ENCODE assay signal across 22 cellular contexts in the genomic region with DNA sequence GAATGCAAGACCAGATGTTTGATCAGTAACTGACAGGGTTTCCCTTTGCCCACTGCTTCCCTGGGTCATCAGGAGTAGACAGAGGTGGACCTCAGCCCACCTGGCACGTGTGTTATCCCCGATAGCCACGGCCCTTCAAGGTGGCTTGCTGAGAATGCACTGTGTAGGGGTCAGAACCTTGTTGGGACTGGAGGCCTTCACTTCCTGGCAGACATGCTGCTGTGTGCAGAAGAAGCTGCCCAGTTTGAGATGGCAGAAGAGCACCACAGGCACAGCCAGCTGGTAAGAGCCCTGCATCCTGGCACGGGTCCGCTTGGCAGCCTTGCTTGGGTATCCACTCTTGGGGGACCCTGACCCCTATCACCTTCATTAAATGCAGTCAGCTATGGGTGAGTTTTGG.
"Had no signal": no experiment of that assay in that cellular context is flagged by ENCODE, and none has a peak within 500 bp of the region (broad histone marks: within the 10 kb centered on the region; RNA-seq: fewer than 3 reads in every experiment).

No MANE protein-coding gene starts in this region.

- H3K4me1 ChIP-seq: adrenal gland, upper lobe of right lung had no signal

- H3K27me3 Mint-ChIP-seq: activated B cell treated with CpG ODN at 0.5 μM for 24 hours; activated naive CD8-positive, alpha-beta T cell; naive B cell had no signal

- H3K9me3 ChIP-seq: adrenal gland, heart left ventricle, upper lobe of right lung had no signal

- DNase-seq: activated B cell treated with CpG ODN at 0.5 μM for 24 hours; activated CD4-positive, alpha-beta T cell treated with anti-CD3 and anti-CD28 coated beads for 4 hours; activated CD4-positive, alpha-beta T cell treated with anti-CD3 and anti-CD28 coated beads, Interleukin-2, amount 50 U/mL, for 48 hours; activated gamma-delta T cell treated with Interleukin-2 at 50 U/mL for 16 hours; adrenal gland; central memory CD4-positive, alpha-beta T cell; heart left ventricle; left cardiac atrium; mesendoderm; naive B cell; small intestine; stimulated activated naive CD4-positive, alpha-beta T cell treated with Interleukin-2 at 50 U/mL for 16 hours; T-helper 9 cell; upper lobe of right lung had no signal

- H3K27me3 ChIP-seq: adrenal gland, heart left ventricle, upper lobe of right lung had no signal

- H3K4me3 ChIP-seq: adrenal gland, coronary artery, heart left ventricle, upper lobe of right lung had no signal

- H3K4me1 Mint-ChIP-seq: neural crest cell had no signal

- H3K4me3 Mint-ChIP-seq: activated B cell treated with CpG ODN at 0.5 μM for 24 hours; activated naive CD8-positive, alpha-beta T cell; activated T-helper 1 cell treated with anti-CD3 and anti-CD28 coated beads, Interleukin-12 subunit alpha, Interleukin-12 subunit beta, Interleukin-2, Interleukin-4 antibody, amounts not matched to agents 30 ng/mL and 10 ng/mL and 1 ng/mL, durations not matched to agents 14 hours and 24 hours and 36 hours; naive B cell; neural crest cell had no signal

- H3K27ac ChIP-seq: adrenal gland, coronary artery, epithelial cell of prostate, heart left ventricle, upper lobe of right lung had no signal

- ATAC-seq: heart left ventricle, left cardiac atrium, sciatic nerve, upper lobe of right lung had no signal

- FAIRE-seq: astrocyte, islet of Langerhans, small intestine had no signal

- H3K9me3 Mint-ChIP-seq: activated B cell treated with CpG ODN at 0.5 μM for 24 hours; activated T-helper 1 cell treated with anti-CD3 and anti-CD28 coated beads, Interleukin-12 subunit alpha, Interleukin-12 subunit beta, Interleukin-2, Interleukin-4 antibody, amounts not matched to agents 30 ng/mL and 10 ng/mL and 1 ng/mL, durations not matched to agents 14 hours and 24 hours and 36 hours; naive B cell; neural crest cell had no signal

- H3K27ac Mint-ChIP-seq: activated T-helper 1 cell treated with anti-CD3 and anti-CD28 coated beads, Interleukin-12 subunit alpha, Interleukin-12 subunit beta, Interleukin-2, Interleukin-4 antibody, amounts not matched to agents 30 ng/mL and 10 ng/mL and 1 ng/mL, durations not matched to agents 14 hours and 24 hours and 36 hours had no signal
